In genomic region chr10:119209050-119209735, GRCh38 we compare ENCODE assay signal across 1 cellular context.
TF ChIP-seq lines count a peak whose summit lies in the region.

No MANE protein-coding gene starts in this region.

TF ChIP-seq in GM23338, 12 proteins besides CTCF, POLR2A, EP300 and RAD21 (continued from another document):
- TF ChIP-seq ZNF462 (CRISPR knock-in tag; IDR thresholded peaks at IDR 0.05) (no peak), REST (IDR thresholded peaks at IDR 0.05; ENCODE audit: unreplicated experiment) (no peak), EZH2phosphoT487 (IDR thresholded peaks at IDR 0.05; ENCODE audit: unreplicated experiment) (no peak), ZNF331 (CRISPR knock-in tag; IDR thresholded peaks at IDR 0.05; ENCODE audit: low read depth) (no peak), CREB1 (CRISPR knock-in tag; IDR thresholded peaks at IDR 0.05; ENCODE audit: low read depth) (no peak)
